Comparison of ENCODE assay signal across 1 cellular context in the genomic region with DNA sequence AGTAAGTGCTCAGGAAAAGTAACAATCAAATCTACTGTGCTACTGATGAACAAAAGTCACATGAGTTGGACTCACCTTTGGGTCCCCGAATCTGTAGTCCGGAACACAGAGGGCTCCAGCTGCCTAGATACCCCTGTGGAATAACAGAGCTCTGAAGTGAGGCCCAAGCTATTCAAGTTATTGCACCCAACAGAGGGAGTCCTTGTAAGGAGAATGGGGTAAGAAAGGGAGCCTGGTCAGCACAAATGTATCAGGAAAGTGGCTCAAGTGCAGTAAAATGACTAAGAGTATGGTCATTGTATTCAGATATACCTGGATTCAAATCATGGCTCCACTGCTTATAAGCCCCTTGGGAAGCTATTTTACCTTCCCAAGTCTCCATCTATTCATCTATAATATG.
TF ChIP-seq lines count a peak whose summit lies in the region.

No MANE protein-coding gene starts in this region.

TF ChIP-seq in HepG2, 621 proteins besides CTCF, POLR2A, EP300 and RAD21 (continued from another document):
- TF ChIP-seq STAG1 (CRISPR knock-in tag; IDR thresholded peaks at IDR 0.05) (peak; percentile 64), ZNF30 (CRISPR knock-in tag; IDR thresholded peaks at IDR 0.05) (no peak), NFIB (CRISPR knock-in tag; IDR thresholded peaks at IDR 0.05; ENCODE audit: borderline replicate concordance) (no peak), NAIF1 (CRISPR knock-in tag; IDR thresholded peaks at IDR 0.05; ENCODE audit: borderline replicate concordance) (no peak), IKZF1 (IDR thresholded peaks at IDR 0.05) (no peak), AGO2 (optimal IDR thresholded peaks at IDR 0.05; ENCODE audit: low read depth, low read length) (no peak), ZNF34 (CRISPR knock-in tag; IDR thresholded peaks at IDR 0.05; ENCODE audit: borderline replicate concordance) (no peak), MAFF (IDR thresholded peaks at IDR 0.05; ENCODE audit: low read depth, low read length) (0 out of 2 replicates have a peak, but pooled peaks have one; percentile 24)
- TF ChIP-seq, protein P1, sequence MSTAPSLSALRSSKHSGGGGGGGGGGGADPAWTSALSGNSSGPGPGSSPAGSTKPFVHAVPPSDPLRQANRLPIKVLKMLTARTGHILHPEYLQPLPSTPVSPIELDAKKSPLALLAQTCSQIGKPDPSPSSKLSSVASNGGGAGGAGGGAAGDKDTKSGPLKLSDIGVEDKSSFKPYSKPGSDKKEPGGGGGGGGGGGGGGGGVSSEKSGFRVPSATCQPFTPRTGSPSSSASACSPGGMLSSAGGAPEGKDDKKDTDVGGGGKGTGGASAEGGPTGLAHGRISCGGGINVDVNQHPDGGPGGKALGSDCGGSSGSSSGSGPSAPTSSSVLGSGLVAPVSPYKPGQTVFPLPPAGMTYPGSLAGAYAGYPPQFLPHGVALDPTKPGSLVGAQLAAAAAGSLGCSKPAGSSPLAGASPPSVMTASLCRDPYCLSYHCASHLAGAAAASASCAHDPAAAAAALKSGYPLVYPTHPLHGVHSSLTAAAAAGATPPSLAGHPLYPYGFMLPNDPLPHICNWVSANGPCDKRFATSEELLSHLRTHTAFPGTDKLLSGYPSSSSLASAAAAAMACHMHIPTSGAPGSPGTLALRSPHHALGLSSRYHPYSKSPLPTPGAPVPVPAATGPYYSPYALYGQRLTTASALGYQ (CRISPR knock-in tag; IDR thresholded peaks at IDR 0.05) = no peak
- TF ChIP-seq, protein P2, sequence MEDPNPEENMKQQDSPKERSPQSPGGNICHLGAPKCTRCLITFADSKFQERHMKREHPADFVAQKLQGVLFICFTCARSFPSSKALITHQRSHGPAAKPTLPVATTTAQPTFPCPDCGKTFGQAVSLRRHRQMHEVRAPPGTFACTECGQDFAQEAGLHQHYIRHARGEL (CRISPR knock-in tag; IDR thresholded peaks at IDR 0.05) = no peak
- TF ChIP-seq, protein P3, sequence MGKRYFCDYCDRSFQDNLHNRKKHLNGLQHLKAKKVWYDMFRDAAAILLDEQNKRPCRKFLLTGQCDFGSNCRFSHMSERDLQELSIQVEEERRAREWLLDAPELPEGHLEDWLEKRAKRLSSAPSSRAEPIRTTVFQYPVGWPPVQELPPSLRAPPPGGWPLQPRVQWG (CRISPR knock-in tag; IDR thresholded peaks at IDR 0.05; ENCODE audit: borderline replicate concordance, low read depth) = no peak
- TF ChIP-seq, protein P4, sequence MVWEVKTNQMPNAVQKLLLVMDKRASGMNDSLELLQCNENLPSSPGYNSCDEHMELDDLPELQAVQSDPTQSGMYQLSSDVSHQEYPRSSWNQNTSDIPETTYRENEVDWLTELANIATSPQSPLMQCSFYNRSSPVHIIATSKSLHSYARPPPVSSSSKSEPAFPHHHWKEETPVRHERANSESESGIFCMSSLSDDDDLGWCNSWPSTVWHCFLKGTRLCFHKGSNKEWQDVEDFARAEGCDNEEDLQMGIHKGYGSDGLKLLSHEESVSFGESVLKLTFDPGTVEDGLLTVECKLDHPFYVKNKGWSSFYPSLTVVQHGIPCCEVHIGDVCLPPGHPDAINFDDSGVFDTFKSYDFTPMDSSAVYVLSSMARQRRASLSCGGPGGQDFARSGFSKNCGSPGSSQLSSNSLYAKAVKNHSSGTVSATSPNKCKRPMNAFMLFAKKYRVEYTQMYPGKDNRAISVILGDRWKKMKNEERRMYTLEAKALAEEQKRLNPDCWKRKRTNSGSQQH (CRISPR knock-in tag; IDR thresholded peaks at IDR 0.05; ENCODE audit: low read depth) = no peak
